ENCODE assay signal across 5 cellular contexts in the genomic region with DNA sequence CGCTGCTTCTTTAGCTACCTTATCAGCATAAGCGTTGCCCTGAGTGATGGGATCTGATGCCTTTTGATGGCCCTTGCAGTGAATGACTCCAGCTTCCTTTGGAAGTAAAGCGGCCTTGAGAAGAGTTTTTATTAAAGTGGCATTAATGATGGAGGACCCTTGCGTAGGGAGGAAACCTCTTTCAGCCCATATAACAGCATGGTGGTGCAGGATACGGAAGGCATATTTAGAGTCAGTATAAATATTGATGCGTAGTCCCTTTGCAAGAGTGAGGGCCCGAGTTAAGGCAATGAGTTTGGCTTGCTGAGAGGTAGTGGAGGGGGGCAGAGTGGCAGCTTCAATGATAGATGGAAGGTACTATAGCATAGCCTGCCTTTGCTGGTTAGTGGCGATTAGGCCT. TPM values are rescaled to one million over a fixed set of nuclear protein-coding genes. Genes with fewer than 3 reads are reported as not detected.
"Had no signal": no experiment of that assay in that cellular context is flagged by ENCODE, and none has a peak within 500 bp of the region (broad histone marks: within the 10 kb centered on the region; RNA-seq: fewer than 3 reads in every experiment).

No MANE protein-coding gene starts in this region.

RNA-seq across cellular contexts. Expression of gene KCNK12, which starts 15.8 kb away (rescaled TPM):
- total RNA-seq: subcutaneous adipose tissue, thoracic aorta, upper lobe of right lung, ureter, vagina had no signal
